Comparison of ENCODE assay signal across 8 cellular contexts in the genomic region with DNA sequence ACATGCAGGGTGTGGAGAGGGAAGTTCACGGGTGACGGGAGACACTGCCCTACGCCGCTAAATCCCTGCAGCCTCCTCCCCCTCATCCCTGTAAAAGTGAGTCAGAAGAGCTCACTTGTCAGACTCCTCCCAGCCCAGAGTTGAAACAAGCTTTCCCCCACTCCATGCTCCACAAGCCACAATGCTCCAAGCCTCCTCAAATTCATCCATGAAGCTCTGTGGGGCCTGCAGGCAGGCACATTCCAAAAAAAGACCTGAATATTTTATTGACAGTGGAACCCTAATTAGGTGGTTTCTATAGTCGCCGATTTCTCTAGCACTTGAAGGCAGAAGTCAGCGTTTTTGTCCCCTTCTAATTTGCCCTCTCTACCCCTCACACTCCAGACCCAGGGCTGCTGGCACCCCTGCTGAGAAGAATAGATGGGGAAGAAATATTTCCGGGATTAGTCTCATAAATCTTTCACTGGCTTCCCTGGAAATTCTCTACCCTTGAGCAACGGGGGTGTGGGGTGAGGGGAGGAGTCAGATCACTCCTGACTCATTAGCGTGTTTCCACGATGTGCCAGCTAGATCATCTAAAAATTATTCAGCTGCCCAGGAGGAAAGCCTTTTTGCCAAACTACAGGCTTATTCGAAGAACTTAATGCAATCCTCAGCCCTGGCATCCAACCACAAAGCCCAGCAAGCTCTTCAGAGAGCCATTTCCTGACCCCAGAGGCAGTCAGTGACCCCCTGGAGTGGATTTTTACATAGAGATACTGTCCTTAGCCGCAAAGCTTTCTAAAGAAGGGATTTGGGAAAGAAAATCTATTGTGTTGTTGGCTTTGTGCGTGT.
DNase-seq lines count a peak whose midpoint lies in the region; ATAC-seq, FAIRE-seq and TF ChIP-seq lines count a peak whose summit lies in the region.

No MANE protein-coding gene starts in this region.

- H3K4me2 ChIP-seq in K562 (ENCODE audit: insufficient read depth, low read length) = no peak overlapping the region
- no peak overlapping the region for H3K4me2 ChIP-seq in MM.1S (ENCODE audit: low read depth, low read length)

- H3F3A ChIP-seq in MM.1S (ENCODE audit: insufficient read depth, low read length) = no peaks in the 10 kb centered on the region

- in situ Hi-C loops in K562 (cut with MboI) = no loop called here

- peak overlapping the region; percentile 62 for H3K27ac ChIP-seq in AG04450 (ENCODE audit: low read depth, low read length)
- H3K27ac ChIP-seq in K562 (ENCODE audit: extremely low read depth, low read depth, low read length) = no peak overlapping the region
- no peak overlapping the region for H3K27ac ChIP-seq in lung (ENCODE audit: low read depth in 1 of 2, low read length in 1 of 2)
- H3K27ac ChIP-seq in MM.1S (ENCODE audit: low read length) = no peak overlapping the region

- H3K36me3 ChIP-seq in K562 (ENCODE audit: control insufficient read depth, insufficient read depth, low read length) (no peaks in the 10 kb centered on the region), lung (ENCODE audit: control insufficient read depth in 2 of 2, insufficient read depth in 2 of 2, low read length in 2 of 2) (no peaks in the 10 kb centered on the region), MM.1S (replicated peaks; ENCODE audit: insufficient read depth, low read length) (no peaks in the 10 kb centered on the region)

- H3K4me3 ChIP-seq in AG04450 (ENCODE audit: low read depth, low read length) (peak overlapping the region; percentile 11; the same call in 1 of the 2 replicates), K562 (no peak overlapping the region), lung (no peak overlapping the region), MM.1S (ENCODE audit: low read length) (no peak overlapping the region)

- no peak for TF ChIP-seq POLR2A in K562 (conservative IDR thresholded peaks at IDR 0.05)

- H3K9me3 ChIP-seq in AG04450 (ENCODE audit: control insufficient read depth, insufficient read depth, low read length) (no peaks in the 10 kb centered on the region), K562 (replicated peaks; ENCODE audit: control insufficient read depth, insufficient read depth, low read depth, low read length) (no peaks in the 10 kb centered on the region), lung (ENCODE audit: control insufficient read depth in 2 of 2, insufficient read depth in 1 of 2, low read length in 1 of 2) (no peaks in the 10 kb centered on the region), MM.1S (replicated peaks; ENCODE audit: insufficient read depth, low read length) (no peaks in the 10 kb centered on the region)

- H3K4me1 ChIP-seq in K562 (replicated peaks in 1 of 2; ENCODE audit: control insufficient read depth in 2 of 2, insufficient read depth in 2 of 2, low read length in 2 of 2) (no peaks in the 10 kb centered on the region), lung (ENCODE audit: control insufficient read depth in 2 of 2, insufficient read depth in 2 of 2, low read length in 2 of 2) (peaks cover 0 to 2% of the 10 kb centered on the region in 2 donors), MM.1S (ENCODE audit: low read length) (no peaks in the 10 kb centered on the region)

- H3K9ac ChIP-seq in K562 (ENCODE audit: insufficient read depth in 1 of 2, low read depth in 2 of 2, low read length in 2 of 2) = no peak overlapping the region
- H3K9ac ChIP-seq in MM.1S (ENCODE audit: low read length) = no peak overlapping the region

- no peaks in the 10 kb centered on the region for H4K20me1 ChIP-seq in K562 (replicated peaks; ENCODE audit: control insufficient read depth, insufficient read depth, low read length)
- no peaks in the 10 kb centered on the region for H4K20me1 ChIP-seq in MM.1S (ENCODE audit: insufficient read depth, low read length)

- no peak for FAIRE-seq in K562 (lab: Jason Lieb, UNC)

- TF ChIP-seq EP300 in K562 (IDR thresholded peaks at IDR 0.05; ENCODE audit: low read length) = no peak

- no peak for DNase-seq in AG04450 (ENCODE audit: low read depth, low spot score)
- peak; percentile 98 for DNase-seq in M059J (ENCODE audit: low read depth)
- DNase-seq in K562 (ENCODE audit: extremely low read depth in 1 of 4, low spot score in 3 of 4) = peak in 1 of 4 experiments; percentile 15
- no peak for DNase-seq in lung (ENCODE audit: low spot score)
- DNase-seq in MM.1S = no peak

- intact Hi-C loops in K562 (cut with micrococcal nuclease) = no loop called here

- ATAC-seq in K562 = no peak
- peak; percentile 43 for ATAC-seq in lung (ENCODE audit: insufficient read depth, low FRiP score)
- no peak for ATAC-seq in GM21360 (IDR thresholded peaks at IDR 0.05; ENCODE audit: unreplicated experiment)
- no peak for ATAC-seq in GM21737 (IDR thresholded peaks at IDR 0.05; ENCODE audit: unreplicated experiment)
- ATAC-seq in HG03457 (IDR thresholded peaks at IDR 0.05; ENCODE audit: unreplicated experiment) = no peak

- H3K79me2 ChIP-seq in K562 (ENCODE audit: control insufficient read depth, insufficient read depth, low read length) = no peaks in the 10 kb centered on the region
- no peaks in the 10 kb centered on the region for H3K79me2 ChIP-seq in MM.1S (ENCODE audit: low read length)

- 0% methylated on average over 14 of the region's 14 CpGs for WGBS in K562 (ENCODE audit: insufficient coverage, low coverage, missing lambda C conversion rate)
- WGBS in lung, 2 donors = 46 to 52% methylated on average over 14 of the region's 14 CpGs

- POLR2A ChIA-PET in AG04450 (lab: Yijun Ruan, JAX) (interaction anchor here (0.5 to 1.4 kb wide), 4 partner anchors 32 to 500 kb away, joined by 3 to 5 read pairs (median 4); no protein-coding TSS in a partner anchor), K562 (lab: Yijun Ruan, JAX) (interaction anchor here (0.6 kb wide), 1 partner anchor 44 kb away, joined by 3 read pairs; no protein-coding TSS in a partner anchor)

- no peaks in the 10 kb centered on the region for H3K9me2 ChIP-seq in MM.1S (replicated peaks; ENCODE audit: insufficient read depth, low read length)

- H2AFZ ChIP-seq in K562 (ENCODE audit: low read depth, low read length) (no peak overlapping the region), MM.1S (ENCODE audit: low read length) (no peak overlapping the region)

- BruUV-seq in K562 (replicated peaks; lab: Mats Ljungman, UMichigan) = no TSS peak

- TF ChIP-seq RAD21 in K562 (CRISPR knock-in tag; conservative IDR thresholded peaks at IDR 0.05 in 1 of 2, IDR thresholded peaks at IDR 0.05 in 1 of 2) = no peak

- H3K27me3 ChIP-seq in AG04450 (ENCODE audit: control insufficient read depth, insufficient read depth, low read length) = no peaks in the 10 kb centered on the region
- H3K27me3 ChIP-seq in K562 (ENCODE audit: control insufficient read depth in 2 of 2, insufficient read depth in 2 of 2, low read length in 2 of 2) = peaks cover 0 to 13% of the 10 kb centered on the region in 2 experiments; a peak in 4 of 5 replicates
- H3K27me3 ChIP-seq in lung (ENCODE audit: control insufficient read depth, insufficient read depth) = no peaks in the 10 kb centered on the region
- no peaks in the 10 kb centered on the region for H3K27me3 ChIP-seq in MM.1S (replicated peaks; ENCODE audit: insufficient read depth, low read length)

- H3K9me1 ChIP-seq in K562 (ENCODE audit: control insufficient read depth, insufficient read depth, low read length) = no peaks in the 10 kb centered on the region

- CTCF ChIA-PET in AG04450 (lab: Charles Lee) = interaction anchor here (0.6 to 1.1 kb wide), 2 partner anchors 53 to 556 kb away, joined by 3 read pairs; no protein-coding TSS in a partner anchor
- CTCF ChIA-PET in K562 (lab: Yijun Ruan, JAX; ENCODE audit: low intra/inter-chr PET ratio) = no interaction called here

- TF ChIP-seq CTCF in AG04450 (IDR thresholded peaks at IDR 0.05; ENCODE audit: low read depth, low read length) (no peak), K562 (IDR thresholded peaks at IDR 0.05 in 2 of 3, conservative IDR thresholded peaks at IDR 0.05 in 1 of 3; ENCODE audit: insufficient read depth in 2 of 3, low read depth in 1 of 3, low read length in 3 of 3) (no peak), lung (IDR thresholded peaks at IDR 0.05; ENCODE audit: control extremely low read depth, extremely low read depth) (no peak), MM.1S (IDR thresholded peaks at IDR 0.05; ENCODE audit: low read length) (no peak)

TF ChIP-seq in K562, 482 proteins besides CTCF, POLR2A, EP300 and RAD21:
- TF ChIP-seq GTF2A2 (tag; IDR thresholded peaks at IDR 0.05) (no peak), FOSL1 (tag; conservative IDR thresholded peaks at IDR 0.05) (0 out of 2 replicates have a peak, but pooled peaks have one; percentile 24), ZNF263 (CRISPR knock-in tag; IDR thresholded peaks at IDR 0.05; ENCODE audit: borderline replicate concordance) (peak; percentile 93)
TF ChIP-seq in K562: peak in this region for 2.
